In the genomic region with DNA sequence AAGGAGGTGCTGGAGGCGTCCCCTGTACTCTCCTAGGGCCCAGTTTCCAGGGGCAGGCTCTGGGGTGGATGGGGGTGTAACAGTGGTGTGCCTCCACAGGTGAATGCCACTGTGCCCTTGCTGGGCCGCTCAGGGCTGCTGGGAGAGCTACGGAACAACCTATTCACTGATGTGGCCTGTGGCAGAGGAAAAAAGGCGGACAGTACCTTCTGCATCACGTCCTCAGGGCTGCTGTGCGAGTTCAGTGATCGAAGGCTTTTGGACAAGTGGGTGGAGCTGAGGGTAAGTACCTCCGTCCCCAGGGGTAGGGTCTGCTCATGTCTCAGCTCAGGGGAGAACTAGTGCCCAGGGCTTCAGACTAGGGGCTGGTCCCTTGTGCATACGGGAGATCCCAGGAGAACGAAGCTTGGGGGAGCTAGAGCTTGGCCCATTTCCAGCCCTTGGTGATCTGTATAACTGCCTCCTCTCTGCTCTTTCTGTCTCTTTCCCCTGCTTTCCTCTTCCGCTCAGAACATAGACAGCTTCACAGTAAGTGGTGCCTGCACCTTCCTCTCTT, we compare ENCODE assay signal across 34 cellular contexts.
"Had no signal": no experiment of that assay in that cellular context is flagged by ENCODE, and none has a peak within 500 bp of the region (broad histone marks: within the 10 kb centered on the region; RNA-seq: fewer than 3 reads in every experiment).

No MANE protein-coding gene starts in this region.

- H3K27ac ChIP-seq: ascending aorta, cardiac muscle cell, Peyer's patch, WERI-Rb-1 had no signal

- H3K4me1 ChIP-seq: ascending aorta, Peyer's patch had no signal

- H3K36me3 ChIP-seq: WERI-Rb-1 had no signal

- H3K27me3 ChIP-seq: ascending aorta, cardiac muscle cell, Peyer's patch had no signal

- DNase-seq: activated CD4-positive, alpha-beta memory T cell treated with anti-CD3 and anti-CD28 coated beads, Interleukin-2, amount 10 ng/mL, durations not matched to agents 7 days and 5 days; activated CD4-positive, alpha-beta T cell treated with anti-CD3 and anti-CD28 coated beads for 1 hour; activated CD4-positive, alpha-beta T cell treated with anti-CD3 and anti-CD28 coated beads for 48 hours; activated CD4-positive, CD25-positive, alpha-beta regulatory T cell; activated CD8-positive, alpha-beta memory T cell treated with anti-CD3 and anti-CD28 coated beads for 24 hours; activated CD8-positive, alpha-beta memory T cell treated with anti-CD3 and anti-CD28 coated beads, Interleukin-2, amount 10 ng/mL, durations not matched to agents 7 days and 5 days; activated CD8-positive, alpha-beta memory T cell treated with anti-CD3 and anti-CD28 coated beads, Interleukin-2, amount 50 U/mL, for 48 hours; activated effector memory CD4-positive, alpha-beta T cell treated with Interleukin-2 at 50 U/mL for 16 hours; activated naive CD4-positive, alpha-beta T cell treated with anti-CD3 and anti-CD28 coated beads, Interleukin-2, amount 10 ng/mL, durations not matched to agents 7 days and 5 days; activated T-cell treated with anti-CD3 and anti-CD28 coated beads, Interleukin-2, amount 50 U/mL, for 48 hours; amygdala; NCI-H1092 treated with DMSO at 0.1 percent for 48 hours; NCI-H1417; NCI-H1694; NCI-H1930; NCI-H2081 treated with DMSO at 0.1 percent for 48 hours; NCI-H226; NCI-H446 treated with DMSO at 0.1 percent for 48 hours; NCI-H524; NCI-H69; NCI-H82; NK-92 treated with Interleukin-12 subunit alpha and Interleukin-12 subunit beta, amount 100 ng/mL, for 24 hours; PC-3; Peyer's patch; Right ventricle myocardium superior; RPMI8226; SW 1271; T-helper 1 cell; T1000; WERI-Rb-1 had no signal

- H3K4me3 Mint-ChIP-seq: activated CD4-positive, alpha-beta memory T cell treated with anti-CD3 and anti-CD28 coated beads, Interleukin-2, amount 10 ng/mL, durations not matched to agents 7 days and 5 days; activated CD8-positive, alpha-beta memory T cell treated with anti-CD3 and anti-CD28 coated beads, Interleukin-2, amount 10 ng/mL, durations not matched to agents 7 days and 5 days; activated naive CD4-positive, alpha-beta T cell treated with anti-CD3 and anti-CD28 coated beads, Interleukin-2, amount 10 ng/mL, durations not matched to agents 7 days and 5 days; activated naive CD8-positive, alpha-beta T cell; central memory CD8-positive, alpha-beta T cell had no signal

- H3K27me3 Mint-ChIP-seq: activated CD4-positive, alpha-beta memory T cell treated with anti-CD3 and anti-CD28 coated beads, Interleukin-2, amount 10 ng/mL, durations not matched to agents 7 days and 5 days; activated CD8-positive, alpha-beta memory T cell treated with anti-CD3 and anti-CD28 coated beads, Interleukin-2, amount 10 ng/mL, durations not matched to agents 7 days and 5 days; activated naive CD4-positive, alpha-beta T cell treated with anti-CD3 and anti-CD28 coated beads, Interleukin-2, amount 10 ng/mL, durations not matched to agents 7 days and 5 days; activated naive CD8-positive, alpha-beta T cell; central memory CD8-positive, alpha-beta T cell had no signal

- H3K27ac Mint-ChIP-seq: activated CD4-positive, alpha-beta memory T cell treated with anti-CD3 and anti-CD28 coated beads, Interleukin-2, amount 10 ng/mL, durations not matched to agents 7 days and 5 days; activated CD8-positive, alpha-beta memory T cell treated with anti-CD3 and anti-CD28 coated beads, Interleukin-2, amount 10 ng/mL, durations not matched to agents 7 days and 5 days; activated naive CD4-positive, alpha-beta T cell treated with anti-CD3 and anti-CD28 coated beads, Interleukin-2, amount 10 ng/mL, durations not matched to agents 7 days and 5 days; activated naive CD8-positive, alpha-beta T cell had no signal

- ATAC-seq: activated CD8-positive, alpha-beta memory T cell treated with anti-CD3 and anti-CD28 coated beads, Interleukin-2, amount 10 ng/mL, durations not matched to agents 7 days and 5 days; PC-3 had no signal

- H3K4me3 ChIP-seq: ascending aorta, cardiac muscle cell, Peyer's patch had no signal

- H3K9me3 ChIP-seq: ascending aorta, Peyer's patch had no signal

- H3K9me3 Mint-ChIP-seq: activated CD4-positive, alpha-beta memory T cell treated with anti-CD3 and anti-CD28 coated beads, Interleukin-2, amount 10 ng/mL, durations not matched to agents 7 days and 5 days; activated naive CD4-positive, alpha-beta T cell treated with anti-CD3 and anti-CD28 coated beads, Interleukin-2, amount 10 ng/mL, durations not matched to agents 7 days and 5 days; central memory CD8-positive, alpha-beta T cell had no signal
